1 cellular context compared by ENCODE assay signal in the genomic region with DNA sequence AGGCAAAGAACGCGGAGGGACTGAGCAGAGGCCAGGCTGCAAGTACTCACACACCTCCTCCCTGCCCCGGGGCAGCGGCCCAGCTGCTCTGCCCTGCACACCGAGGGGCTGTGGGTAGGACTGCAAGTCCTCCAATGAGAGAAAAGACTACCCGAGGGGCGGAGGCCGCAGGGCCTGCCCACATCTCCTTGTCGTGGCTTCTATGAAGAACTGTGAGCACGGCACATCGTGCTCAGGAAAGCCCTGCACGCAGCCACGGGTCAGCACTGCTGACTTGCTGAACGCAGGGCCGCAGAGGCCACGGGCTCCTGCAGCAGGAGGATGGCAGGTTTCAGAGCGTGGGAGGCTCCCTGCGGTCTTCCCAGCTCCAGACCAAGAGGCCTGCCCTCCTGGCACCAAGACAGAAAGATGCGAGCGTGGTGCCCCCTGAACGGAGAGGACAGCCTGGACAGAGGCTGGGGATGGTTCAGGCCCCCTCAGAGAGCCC.
TF ChIP-seq lines count a peak whose summit lies in the region.

No MANE protein-coding gene starts in this region.

TF ChIP-seq in HepG2, 621 proteins besides CTCF, POLR2A, EP300 and RAD21 (continued from another document):
- TF ChIP-seq POGK (CRISPR knock-in tag; conservative IDR thresholded peaks at IDR 0.05) (no peak), KMT2B (CRISPR knock-in tag; IDR thresholded peaks at IDR 0.05) (no peak)
TF ChIP-seq in HepG2: peak in this region for 0.
